In the genomic region with DNA sequence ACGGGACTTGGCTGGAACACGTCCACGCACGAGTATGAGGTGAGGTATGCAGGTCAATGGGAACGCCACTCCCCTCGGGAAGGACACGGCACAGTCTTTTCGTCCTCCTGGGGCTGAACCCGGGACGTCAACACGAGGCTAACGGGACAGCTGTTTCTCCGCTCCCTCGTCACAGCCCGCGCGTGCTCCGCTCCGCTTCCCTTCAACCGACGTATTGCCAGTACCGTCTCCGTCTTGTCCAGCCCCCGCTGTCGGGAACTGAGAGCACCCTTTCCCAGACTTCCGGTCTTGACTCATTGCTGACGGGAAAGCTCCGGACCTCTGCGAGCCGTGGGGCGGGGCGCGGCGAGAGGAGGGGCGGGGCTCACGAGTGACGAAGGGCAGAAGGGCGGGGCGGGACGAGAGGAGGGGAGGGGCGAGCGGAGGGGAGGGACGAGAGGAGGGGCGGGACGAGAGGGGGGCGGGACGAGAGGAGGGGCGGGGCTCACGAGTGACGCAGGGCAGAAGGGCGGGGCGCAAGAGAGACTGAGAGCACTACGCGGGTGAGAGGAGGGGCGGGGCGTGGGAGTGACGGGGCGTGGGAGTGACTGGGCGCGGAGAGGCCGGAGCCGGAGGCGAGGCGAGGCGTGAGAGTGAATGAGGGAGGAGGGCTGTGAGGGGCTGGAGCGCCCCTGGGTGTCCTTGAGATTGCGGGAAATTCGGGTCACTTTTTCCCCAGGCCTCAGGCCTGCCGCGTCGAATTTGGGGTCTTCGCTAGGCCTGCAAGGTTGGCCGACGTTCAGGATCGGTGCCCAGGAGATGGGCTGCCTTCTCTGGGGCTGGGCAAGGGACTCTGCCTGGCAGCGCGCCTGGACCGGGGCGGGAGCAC, we compare ENCODE assay signal across 8 cellular contexts. TPM values are rescaled to one million over a fixed set of nuclear protein-coding genes. Genes with fewer than 3 reads are reported as not detected.
DNase-seq lines count a peak whose midpoint lies in the region; ATAC-seq lines count a peak whose summit lies in the region.

No MANE protein-coding gene starts in this region.

- ATAC-seq in GM21367 (IDR thresholded peaks at IDR 0.05; ENCODE audit: unreplicated experiment): peak; percentile 59
- ATAC-seq in memory B cell (ENCODE audit: low read depth): peak; percentile 88

- H3K27ac Mint-ChIP-seq in memory B cell: peak overlapping the region; percentile 91

- no peaks in the 10 kb centered on the region for H3K9me3 Mint-ChIP-seq in memory B cell

- H3K4me1 Mint-ChIP-seq in memory B cell: peaks cover 17% of the 10 kb centered on the region

- no peaks in the 10 kb centered on the region for H3K27me3 Mint-ChIP-seq in memory B cell

- DNase-seq in COR-L47 (lab: John Stamatoyannopoulos, UW): peak; percentile 98
- DNase-seq in HT1080 (ENCODE audit: low read depth): peak; percentile 87
- peak; percentile 97 for DNase-seq in NK-92 treated with Interleukin-12 subunit alpha and Interleukin-12 subunit beta, amount 100 ng/mL, for 24 hours (lab: John Stamatoyannopoulos, UW)
- peak; percentile 96 for DNase-seq in activated CD8-positive, alpha-beta memory T cell treated with anti-CD3 and anti-CD28 coated beads for 24 hours
- DNase-seq in effector CD8-positive, alpha-beta T cell (lab: John Stamatoyannopoulos, UW): peak; percentile 96
- DNase-seq in memory B cell (ENCODE audit: low spot score in 2 of 2): peak; percentile 88 to 91
- DNase-seq in stimulated activated CD4-positive, alpha-beta T cell treated with anti-CD3 and anti-CD28 coated beads, TNF-alpha, amount 100 ng/mL, for 48 hours (ENCODE audit: low read depth in 3 of 3): peak; percentile 86 to 92 (median 90)

- peak overlapping the region; percentile 83 for H3K4me3 Mint-ChIP-seq in memory B cell

- H3K36me3 Mint-ChIP-seq in memory B cell: no peaks in the 10 kb centered on the region

RNA-seq across cellular contexts. Expression of gene CFAP126, which starts 22.2 kb away (rescaled TPM):
- not detected in 2 replicates for total RNA-seq in HT1080 (2014; rRNA removed; shearing (Covaris generic))
- not detected in 2 replicates for polyA plus RNA-seq in HT1080 (2015; cell fraction: cytosol; rRNA removed)
- not detected in 2 replicates for polyA plus RNA-seq in HT1080 (2015; cell fraction: nucleus; rRNA removed)

Comparison
In these comparisons a context has a peak if more than half of its experiments do, and no peak if none do; other contexts are left out.
1. Peak in every context shown above with its lines: DNase-seq and ATAC-seq.